8 cellular contexts compared by ENCODE assay signal in the genomic region with DNA sequence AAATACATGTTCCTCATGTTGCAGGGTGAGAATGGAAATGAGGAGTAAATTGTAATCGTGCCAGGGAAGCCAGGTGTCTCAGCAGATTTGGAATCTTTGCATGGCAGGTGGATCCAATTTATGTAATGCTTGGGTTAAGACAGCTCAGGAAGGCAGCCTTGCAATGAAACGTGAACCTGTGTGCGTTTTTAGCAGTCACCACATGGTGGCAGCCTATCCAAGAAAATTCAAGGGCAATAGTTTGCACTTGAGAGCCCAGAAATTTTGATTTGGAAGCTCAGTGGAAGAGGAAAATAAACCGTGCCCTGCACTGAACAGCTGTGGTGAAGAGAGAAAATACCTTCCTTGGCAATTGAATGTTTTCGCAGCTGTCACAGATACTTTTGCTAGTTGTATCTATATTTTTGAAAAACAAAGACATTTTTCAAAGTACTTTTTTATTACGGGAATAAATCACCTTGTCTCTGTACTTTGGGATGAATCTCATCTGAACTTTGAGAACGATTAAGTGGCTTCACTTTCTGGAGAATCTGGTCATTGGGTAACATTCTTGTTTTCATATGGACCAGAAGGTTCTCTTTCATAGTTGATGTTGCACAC. TPM values are rescaled to one million over a fixed set of nuclear protein-coding genes. Genes with fewer than 3 reads are reported as not detected.
A peak's percentile ranks its signal among the peaks of the same experiment; 100 is the strongest.
DNase-seq lines count a peak whose midpoint lies in the region; ATAC-seq and TF ChIP-seq lines count a peak whose summit lies in the region.

No MANE protein-coding gene starts in this region.

- intact Hi-C loops in Right ventricle myocardium superior (cut with DNase I) (loop anchor here (5.0 kb wide), 2 partner anchors 120 to 435 kb away; no protein-coding TSS in a partner anchor), prostate gland (cut with DNase I) (loop anchor here (2.0 to 5.0 kb wide), 2 partner anchors 115 to 443 kb away; no protein-coding TSS in a partner anchor)

- TF ChIP-seq POLR2A in prostate gland (IDR thresholded peaks at IDR 0.05) = no peak

- no peaks in the 10 kb centered on the region for H3K27me3 Mint-ChIP-seq in activated naive CD8-positive, alpha-beta T cell treated with anti-CD3 and anti-CD28 coated beads for 36 hours

- peaks cover 43% of the 10 kb centered on the region for H3K36me3 Mint-ChIP-seq in activated naive CD8-positive, alpha-beta T cell treated with anti-CD3 and anti-CD28 coated beads for 36 hours

- H3K4me3 ChIP-seq in SJCRH30 = no peak overlapping the region
- no peak overlapping the region for H3K4me3 ChIP-seq in prostate gland

- H3K4me1 Mint-ChIP-seq in activated naive CD8-positive, alpha-beta T cell treated with anti-CD3 and anti-CD28 coated beads for 36 hours = peaks cover 29% of the 10 kb centered on the region

- H3K27ac ChIP-seq in SJCRH30 (peak overlapping the region; percentile 83), prostate gland (no peak overlapping the region)

- H3K27ac Mint-ChIP-seq in activated naive CD8-positive, alpha-beta T cell treated with anti-CD3 and anti-CD28 coated beads for 36 hours = peak overlapping the region; percentile 4

- H3K27me3 ChIP-seq in SJCRH30 (no peaks in the 10 kb centered on the region), prostate gland (replicated peaks; ENCODE audit: insufficient read depth) (no peaks in the 10 kb centered on the region)

- ATAC-seq in GM18907 (IDR thresholded peaks at IDR 0.05; ENCODE audit: unreplicated experiment) (peak; percentile 43), Right ventricle myocardium superior (ENCODE audit: poor library complexity) (peak; percentile 86), GM21825 (IDR thresholded peaks at IDR 0.05; ENCODE audit: unreplicated experiment) (no peak)

- WGBS in prostate gland = 14% methylated on average over 7 of the region's 7 CpGs

- peaks cover 58% of the 10 kb centered on the region for H3K4me1 ChIP-seq in SJCRH30
- no peaks in the 10 kb centered on the region for H3K4me1 ChIP-seq in prostate gland (replicated peaks)

- H3K9me3 ChIP-seq in SJCRH30 (replicated peaks) (no peaks in the 10 kb centered on the region), prostate gland (no peaks in the 10 kb centered on the region)

- no peak overlapping the region for H3K4me3 Mint-ChIP-seq in activated naive CD8-positive, alpha-beta T cell treated with anti-CD3 and anti-CD28 coated beads for 36 hours

- DNase-seq in AML-193 (lab: John Stamatoyannopoulos, UW) (peak; percentile 55 to 62), LoVo (ENCODE audit: low spot score) (peak; percentile 62), SJCRH30 (peak; percentile 88 to 98), Right ventricle myocardium superior (peak; percentile 67), prostate gland (ENCODE audit: low spot score) (peak; percentile 62)
- peak; percentile 36 for DNase-seq in activated naive CD8-positive, alpha-beta T cell treated with anti-CD3 and anti-CD28 coated beads for 36 hours

- H3K36me3 ChIP-seq in SJCRH30 (peaks cover 33% of the 10 kb centered on the region), prostate gland (no peaks in the 10 kb centered on the region)

- H3K9me3 Mint-ChIP-seq in activated naive CD8-positive, alpha-beta T cell treated with anti-CD3 and anti-CD28 coated beads for 36 hours = no peaks in the 10 kb centered on the region

- peak; percentile 61 to 83 (median 81) for TF ChIP-seq CTCF in prostate gland (IDR thresholded peaks at IDR 0.05)

RNA-seq across cellular contexts. Expression of a gene that starts 26.5 kb away (rescaled TPM):
- total RNA-seq in SJCRH30 (2014; rRNA removed; shearing (Covaris generic)) = 44.7 and 51.3 TPM in 2 replicates
- 100 to 1,000 TPM; 138 to 155 TPM for total RNA-seq in activated naive CD8-positive, alpha-beta T cell treated with anti-CD3 and anti-CD28 coated beads for 36 hours
- 2.9 TPM for total RNA-seq in Right ventricle myocardium superior
- 10 to 100 TPM in 1 of 2 donors, 1 to 10 TPM in 1; 3.1 to 18.7 TPM for total RNA-seq in prostate gland

Comparison
In these comparisons a context has a peak if more than half of its experiments do, and no peak if none do; other contexts are left out.
1. DNase-seq: peak in every context shown above with its lines; median percentile 93 in SJCRH30; 67 in Right ventricle myocardium superior; 62 in LoVo; 62 in prostate gland; 58 in AML-193; 36 in activated naive CD8-positive, alpha-beta T cell treated with anti-CD3 and anti-CD28 coated beads for 36 hours.